21 cellular contexts compared by ENCODE assay signal in the genomic region with DNA sequence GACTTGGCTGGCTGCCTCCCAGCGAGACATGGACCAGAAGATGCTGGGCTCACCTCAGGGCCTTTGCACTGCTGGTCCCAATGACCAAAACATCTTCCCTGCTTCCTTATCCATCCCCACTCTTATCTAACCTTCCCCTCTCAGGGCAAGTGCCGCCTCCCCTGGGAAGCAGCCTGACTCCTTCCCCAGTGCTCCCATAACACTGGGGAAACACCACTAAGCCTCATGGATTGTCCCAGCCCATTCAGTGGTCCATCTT. TPM values are rescaled to one million over a fixed set of nuclear protein-coding genes. Genes with fewer than 3 reads are reported as not detected.
DNase-seq lines count a peak whose midpoint lies in the region; ATAC-seq, FAIRE-seq and TF ChIP-seq lines count a peak whose summit lies in the region.
"Had no signal": no experiment of that assay in that cellular context is flagged by ENCODE, and none has a peak within 500 bp of the region (broad histone marks: within the 10 kb centered on the region; RNA-seq: fewer than 3 reads in every experiment).

No MANE protein-coding gene starts in this region.

- no peaks in the 10 kb centered on the region for H3K9me3 Mint-ChIP-seq in T-helper 2 cell treated with Interferon-gamma antibody and Interleukin-4, amounts not matched to agents 5 μg/mL and 100 μg/mL, for 36 hours
- no peaks in the 10 kb centered on the region for H3K9me3 Mint-ChIP-seq in activated naive CD8-positive, alpha-beta T cell treated with anti-CD3 and anti-CD28 coated beads for 36 hours
- H3K9me3 Mint-ChIP-seq in neural crest cell: no peaks in the 10 kb centered on the region
- H3K9me3 Mint-ChIP-seq: H9, type B pancreatic cell had no signal

- peaks cover 48% of the 10 kb centered on the region for H3K4me1 Mint-ChIP-seq in T-helper 2 cell treated with Interferon-gamma antibody and Interleukin-4, amounts not matched to agents 5 μg/mL and 100 μg/mL, for 36 hours (ENCODE audit: low read depth)
- peaks cover 53% of the 10 kb centered on the region for H3K4me1 Mint-ChIP-seq in activated naive CD8-positive, alpha-beta T cell treated with anti-CD3 and anti-CD28 coated beads for 36 hours
- H3K4me1 Mint-ChIP-seq in neural crest cell: peaks cover 9% of the 10 kb centered on the region

- no peak for TF ChIP-seq CTCF in neural crest cell (conservative IDR thresholded peaks at IDR 0.05)

- no peaks in the 10 kb centered on the region for H3K27me3 Mint-ChIP-seq in T-helper 2 cell treated with Interferon-gamma antibody and Interleukin-4, amounts not matched to agents 5 μg/mL and 100 μg/mL, for 36 hours (ENCODE audit: low read depth)
- no peaks in the 10 kb centered on the region for H3K27me3 Mint-ChIP-seq in activated naive CD8-positive, alpha-beta T cell treated with anti-CD3 and anti-CD28 coated beads for 36 hours
- H3K27me3 Mint-ChIP-seq in neural crest cell (ENCODE audit: low read depth): peaks cover 4% of the 10 kb centered on the region
- H3K27me3 Mint-ChIP-seq: type B pancreatic cell had no signal

- peak overlapping the region; percentile 81 for H3K27ac Mint-ChIP-seq in T-helper 2 cell treated with Interferon-gamma antibody and Interleukin-4, amounts not matched to agents 5 μg/mL and 100 μg/mL, for 36 hours
- peak overlapping the region; percentile 93 for H3K27ac Mint-ChIP-seq in activated naive CD8-positive, alpha-beta T cell treated with anti-CD3 and anti-CD28 coated beads for 36 hours
- H3K27ac Mint-ChIP-seq in neural crest cell (ENCODE audit: unreplicated experiment): no peak overlapping the region
- H3K27ac Mint-ChIP-seq: H9, type B pancreatic cell had no signal

- no peak for DNase-seq in T-helper 2 cell treated with Interferon-gamma antibody and Interleukin-4, amounts not matched to agents 5 μg/mL and 100 μg/mL, for 36 hours (ENCODE audit: low spot score)
- DNase-seq in T-helper 2 cell: no peak
- DNase-seq in HTR-8/SVneo (ENCODE audit: insufficient read length, low spot score): no peak
- no peak for DNase-seq in activated naive CD8-positive, alpha-beta T cell treated with anti-CD3 and anti-CD28 coated beads for 36 hours
- no peak for DNase-seq in neural crest cell (ENCODE audit: low read depth, low spot score)
- no peak for DNase-seq in NCI-H1105 treated with DMSO at 0.1 percent for 48 hours (lab: John Stamatoyannopoulos, UW)
- DNase-seq in HuH-7 (ENCODE audit: low spot score): no peak
- DNase-seq: 8988T; DND-41; effector CD8-positive, alpha-beta T cell; H9; Kasumi-1; NCI-H1417 treated with DMSO at 0.1 percent for 48 hours; NCI-H774; small intestine had no signal

- H3K36me3 Mint-ChIP-seq in T-helper 2 cell treated with Interferon-gamma antibody and Interleukin-4, amounts not matched to agents 5 μg/mL and 100 μg/mL, for 36 hours (ENCODE audit: low read depth): peaks cover 69% of the 10 kb centered on the region
- H3K36me3 Mint-ChIP-seq in activated naive CD8-positive, alpha-beta T cell treated with anti-CD3 and anti-CD28 coated beads for 36 hours: peaks cover 51% of the 10 kb centered on the region
- H3K36me3 Mint-ChIP-seq in neural crest cell (ENCODE audit: low read depth): no peaks in the 10 kb centered on the region

- peak; percentile 26 for FAIRE-seq in HTR-8/SVneo (lab: Jason Lieb, UNC)
- FAIRE-seq: islet of Langerhans, small intestine had no signal

- ATAC-seq in esophagus mucosa: no peak

- H3K4me3 Mint-ChIP-seq in T-helper 2 cell treated with Interferon-gamma antibody and Interleukin-4, amounts not matched to agents 5 μg/mL and 100 μg/mL, for 36 hours: peak overlapping the region; percentile 90
- H3K4me3 Mint-ChIP-seq in activated naive CD8-positive, alpha-beta T cell treated with anti-CD3 and anti-CD28 coated beads for 36 hours: peak overlapping the region; percentile 81
- H3K4me3 Mint-ChIP-seq in neural crest cell: peak overlapping the region; percentile 27
- H3K4me3 Mint-ChIP-seq: H9, type B pancreatic cell had no signal

RNA-seq across cellular contexts. Expression of a gene that starts 5.6 kb away (rescaled TPM):
- total RNA-seq in activated naive CD8-positive, alpha-beta T cell treated with anti-CD3 and anti-CD28 coated beads for 36 hours: 100 to 1,000 TPM; 119 to 125 TPM
- 85.0 and 86.0 TPM in 2 replicates for total RNA-seq in neural crest cell
- 50.2 TPM for total RNA-seq in esophagus mucosa

RNA-seq across cellular contexts. Expression of a gene that starts 7.7 kb away (rescaled TPM):
- total RNA-seq in activated naive CD8-positive, alpha-beta T cell treated with anti-CD3 and anti-CD28 coated beads for 36 hours: 100 to 1,000 TPM; 133 to 136 TPM
- total RNA-seq in neural crest cell (0.71 and 0.79 TPM in 2 replicates), esophagus mucosa (2.0 TPM)

RNA-seq across cellular contexts. Expression of a gene that starts 23.3 kb away (rescaled TPM):
- not detected for total RNA-seq in activated naive CD8-positive, alpha-beta T cell treated with anti-CD3 and anti-CD28 coated beads for 36 hours
- total RNA-seq in neural crest cell: not detected in 2 replicates
- 0.44 TPM for total RNA-seq in esophagus mucosa
- total RNA-seq: cardiac septum, H9, lung microvascular endothelial cell, prostate gland had no signal

RNA-seq across cellular contexts. Expression of a gene that starts 45.5 kb away (rescaled TPM):
- 100 to 1,000 TPM; 126 to 127 TPM for total RNA-seq in activated naive CD8-positive, alpha-beta T cell treated with anti-CD3 and anti-CD28 coated beads for 36 hours
- total RNA-seq in neural crest cell (19.3 and 23.0 TPM in 2 replicates), esophagus mucosa (73.0 TPM)

Comparison
In these comparisons a context has a peak if more than half of its experiments do, and no peak if none do; other contexts are left out.
1. H3K4me3 Mint-ChIP-seq: peak in every context shown above with its lines; median percentile 90 in T-helper 2 cell treated with Interferon-gamma antibody and Interleukin-4, amounts not matched to agents 5 μg/mL and 100 μg/mL, for 36 hours; 81 in activated naive CD8-positive, alpha-beta T cell treated with anti-CD3 and anti-CD28 coated beads for 36 hours; 27 in neural crest cell.
2. RNA of a gene that starts 7.7 kb away (total RNA-seq): 133 to 136 TPM in activated naive CD8-positive, alpha-beta T cell treated with anti-CD3 and anti-CD28 coated beads for 36 hours; 2.0 TPM in esophagus mucosa (single experiment) and 0.71 to 0.79 TPM in neural crest cell; every median in the first group is over 10 times any median in the second.